ENCODE assay signal across 10 cellular contexts in the genomic region with DNA sequence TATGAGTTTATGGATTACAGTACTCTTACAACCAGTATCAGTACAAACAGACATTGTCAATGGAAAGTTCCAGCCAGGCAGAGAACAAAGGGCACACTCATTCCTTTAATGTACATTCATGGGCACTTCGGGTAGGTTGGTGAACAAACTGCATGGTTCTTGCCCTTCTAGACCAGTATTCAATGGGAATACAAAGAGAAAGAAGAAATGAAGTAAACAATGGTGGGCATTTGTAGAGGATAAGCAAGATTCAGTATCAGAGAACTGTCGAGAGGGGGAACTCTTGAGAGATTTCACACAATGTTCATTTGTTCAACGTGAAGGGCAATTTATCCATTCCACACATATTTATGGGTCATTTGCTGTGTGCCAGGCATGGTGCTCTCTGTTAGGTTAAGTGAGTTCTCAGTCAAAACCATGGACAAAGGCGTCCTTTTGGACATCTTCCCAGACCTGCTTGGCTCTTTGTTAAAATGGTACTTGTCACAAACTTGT.
DNase-seq lines count a peak whose midpoint lies in the region; ATAC-seq, FAIRE-seq and TF ChIP-seq lines count a peak whose summit lies in the region.
"Had no signal": no experiment of that assay in that cellular context is flagged by ENCODE, and none has a peak within 500 bp of the region (broad histone marks: within the 10 kb centered on the region; RNA-seq: fewer than 3 reads in every experiment).

No MANE protein-coding gene starts in this region.

- DNase-seq in AG09309 (ENCODE audit: low read depth) (no peak), GM12891 (ENCODE audit: insufficient read length, low spot score) (no peak), RCC 7860 (ENCODE audit: low spot score) (peak; percentile 19), islet precursor cell (peak; percentile 65), omental fat pad (ENCODE audit: low spot score) (no peak), D341Med (ENCODE audit: low spot score) (no peak), frontal cortex (ENCODE audit: low spot score in 2 of 2) (no peak)
- DNase-seq: Calu3 had no signal

- no peak overlapping the region for H3K4me3 ChIP-seq in AG09309 (ENCODE audit: control insufficient read depth, low read depth, low read length)

- TF ChIP-seq CTCF in AG09309 (IDR thresholded peaks at IDR 0.05; ENCODE audit: control insufficient read depth, insufficient read depth, low read depth, low read length, missing control alignments) (peak; percentile 4), omental fat pad (IDR thresholded peaks at IDR 0.05) (no peak)

- ATAC-seq in omental fat pad (ENCODE audit: low FRiP score) (no peak), HG03457 (IDR thresholded peaks at IDR 0.05; ENCODE audit: unreplicated experiment) (no peak)

- FAIRE-seq in GM12891 (lab: Jason Lieb, UNC): peak; percentile 43
- FAIRE-seq in RCC 7860 (lab: Jason Lieb, UNC): no peak
- FAIRE-seq in frontal cortex (lab: Jason Lieb, UNC): no peak
- FAIRE-seq: TTC549 had no signal

- TF ChIP-seq POLR2A in GM12891 (IDR thresholded peaks at IDR 0.05; ENCODE audit: low read depth, low read length): no peak

TF ChIP-seq in GM12891, 5 proteins besides CTCF, POLR2A, EP300 and RAD21:
- no peak for TF ChIP-seq SPI1 (IDR thresholded peaks at IDR 0.05; ENCODE audit: low read depth, low read length)
- TF ChIP-seq POU2F2 (IDR thresholded peaks at IDR 0.05; ENCODE audit: low read depth, low read length): no peak
- no peak for TF ChIP-seq PAX5 (IDR thresholded peaks at IDR 0.05; ENCODE audit: insufficient read depth, low read length, severe bottlenecking)
- TF ChIP-seq POLR2AphosphoS5 (IDR thresholded peaks at IDR 0.05; ENCODE audit: low read depth, low read length): no peak
- TF ChIP-seq TAF1 (IDR thresholded peaks at IDR 0.05; ENCODE audit: low read depth, low read length): no peak
TF ChIP-seq in GM12891: peak in this region for 0.

Comparison
In these comparisons a context has a peak if more than half of its experiments do, and no peak if none do; other contexts are left out.
1. DNase-seq: peak in RCC 7860 (single experiment) and islet precursor cell (single experiment); none in AG09309 (single experiment), GM12891 (single experiment), omental fat pad (single experiment), D341Med (single experiment) and frontal cortex (0 of 2).